Comparison of ENCODE assay signal across 8 cellular contexts in the genomic region with DNA sequence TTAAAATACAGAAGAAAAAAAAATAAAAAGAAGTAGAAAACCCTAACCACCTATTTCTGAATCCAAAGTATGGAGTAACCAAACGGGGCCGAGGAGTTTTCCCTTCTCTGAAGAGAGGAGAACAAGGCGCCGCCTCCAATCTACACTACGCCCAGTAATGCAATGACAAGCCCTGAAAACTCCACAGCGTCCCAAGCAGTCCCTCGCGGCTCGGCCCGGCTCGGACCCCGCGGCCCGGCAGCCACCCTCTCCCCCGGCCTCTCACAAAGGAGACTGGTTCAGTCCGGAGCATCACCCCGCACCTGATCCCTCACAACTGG. TPM values are rescaled to one million over a fixed set of nuclear protein-coding genes. Genes with fewer than 3 reads are reported as not detected.
DNase-seq lines count a peak whose midpoint lies in the region; ATAC-seq and TF ChIP-seq lines count a peak whose summit lies in the region.

No MANE protein-coding gene starts in this region.

- peaks cover 38% of the 10 kb centered on the region for H3K36me3 Mint-ChIP-seq in CD8-positive, alpha-beta T cell

- no peak for DNase-seq in CD8-positive, alpha-beta T cell
- DNase-seq in H4 (ENCODE audit: low spot score) (peak; percentile 6), Peyer's patch (no peak), NCI-H1105 (lab: John Stamatoyannopoulos, UW) (no peak), NCI-H82 treated with DMSO at 0.1 percent for 48 hours (lab: John Stamatoyannopoulos, UW; ENCODE audit: unreplicated experiment) (no peak)

- peaks cover 24% of the 10 kb centered on the region for H3K4me1 ChIP-seq in CD8-positive, alpha-beta T cell (ENCODE audit: insufficient read depth, low read length)
- H3K4me1 ChIP-seq in Peyer's patch = peaks cover 0 to 23% (median 5%) of the 10 kb centered on the region in 4 donors
- H3K4me1 ChIP-seq in esophagus (ENCODE audit: control insufficient read depth in 2 of 2, insufficient read depth in 2 of 2, low read length in 1 of 2) = peaks cover 0 to 2% of the 10 kb centered on the region in 2 donors
- peaks cover 15 to 22% of the 10 kb centered on the region in 2 experiments for H3K4me1 ChIP-seq in neutrophil (ENCODE audit: control insufficient read depth in 1 of 2, insufficient read depth in 1 of 2, low read depth in 1 of 2, low read length in 1 of 2)

- no peaks in the 10 kb centered on the region for H3K27me3 Mint-ChIP-seq in CD8-positive, alpha-beta T cell (ENCODE audit: low read depth)

- H3K4me1 Mint-ChIP-seq in CD8-positive, alpha-beta T cell (ENCODE audit: low read depth) = peaks cover 40% of the 10 kb centered on the region

- CTCF ChIA-PET in CD8-positive, alpha-beta T cell (lab: Charles Lee) = interaction anchor here (0.6 to 2.5 kb wide), 11 partner anchors 9 to 1258 kb away, joined by 3 to 25 read pairs (median 3); partner anchors contain the start of genes RAB2B and TOX4

- intact Hi-C loops in CD8-positive, alpha-beta T cell (cut with DNase I, micrococcal nuclease) = no loop called here

- no peaks in the 10 kb centered on the region for H3K9me3 ChIP-seq in CD8-positive, alpha-beta T cell (ENCODE audit: low read length)
- no peaks in the 10 kb centered on the region for H3K9me3 ChIP-seq in Peyer's patch
- no peaks in the 10 kb centered on the region for H3K9me3 ChIP-seq in esophagus (ENCODE audit: control insufficient read depth in 2 of 2, insufficient read depth in 1 of 2, low read depth in 1 of 2, low read length in 1 of 2)
- H3K9me3 ChIP-seq in neutrophil = no peaks in the 10 kb centered on the region

- peak overlapping the region; percentile 81 for H3K27ac ChIP-seq in CD8-positive, alpha-beta T cell (ENCODE audit: low read depth, low read length)
- peak overlapping the region; percentile 85 to 96 (median 94) for H3K27ac ChIP-seq in Peyer's patch
- H3K27ac ChIP-seq in esophagus (ENCODE audit: low read depth in 2 of 2, low read length in 1 of 2) = peak overlapping the region; percentile 92 to 99
- peak overlapping the region; percentile 91 for H3K27ac ChIP-seq in neutrophil

- peak; percentile 2 for ATAC-seq in CD8-positive, alpha-beta T cell
- ATAC-seq in HG03108 (IDR thresholded peaks at IDR 0.05; ENCODE audit: unreplicated experiment) = no peak

- 1% methylated on average over 17 of the region's 17 CpGs for WGBS in esophagus, 2 donors

- peak overlapping the region; percentile 100 for H3K27ac Mint-ChIP-seq in CD8-positive, alpha-beta T cell

- POLR2A ChIA-PET in CD8-positive, alpha-beta T cell (lab: Charles Lee) = interaction anchor here (0.9 to 3.8 kb wide), 10 partner anchors 10 to 216 kb away, joined by 3 to 79 read pairs (median 4); partner anchors contain the start of genes METTL3, RAB2B and TOX4

- no peaks in the 10 kb centered on the region for H3K36me3 ChIP-seq in CD8-positive, alpha-beta T cell (ENCODE audit: insufficient read depth, low read length)
- H3K36me3 ChIP-seq in Peyer's patch (peaks cover 0 to 14% (median 0%) of the 10 kb centered on the region in 3 donors), esophagus (ENCODE audit: control insufficient read depth in 2 of 2, insufficient read depth in 2 of 2, low read length in 1 of 2) (no peaks in the 10 kb centered on the region), neutrophil (peaks cover 7% of the 10 kb centered on the region)

- no peaks in the 10 kb centered on the region for H3K9me3 Mint-ChIP-seq in CD8-positive, alpha-beta T cell

- peak overlapping the region; percentile 97 for H3K4me3 ChIP-seq in CD8-positive, alpha-beta T cell (ENCODE audit: low read depth, low read length)
- H3K4me3 ChIP-seq in Peyer's patch (peak overlapping the region; percentile 63 to 82 (median 74)), esophagus (ENCODE audit: low read depth in 1 of 2, low read length in 2 of 2) (peak overlapping the region; percentile 74 to 99), neutrophil (ENCODE audit: low read depth in 1 of 2, low read length in 1 of 2) (peak overlapping the region; percentile 89 to 91)

- H3K4me3 Mint-ChIP-seq in CD8-positive, alpha-beta T cell = peak overlapping the region; percentile 100

- TF ChIP-seq CTCF in CD8-positive, alpha-beta T cell (IDR thresholded peaks at IDR 0.05) = no peak
- TF ChIP-seq CTCF in Peyer's patch (IDR thresholded peaks at IDR 0.05) (no peak), neutrophil (IDR thresholded peaks at IDR 0.05) (no peak)

- no peak for TF ChIP-seq POLR2A in Peyer's patch (IDR thresholded peaks at IDR 0.05)

- no peaks in the 10 kb centered on the region for H3K27me3 ChIP-seq in CD8-positive, alpha-beta T cell (ENCODE audit: insufficient read depth, low read length)
- H3K27me3 ChIP-seq in Peyer's patch (no peaks in the 10 kb centered on the region), esophagus (ENCODE audit: control insufficient read depth in 1 of 2, insufficient read depth in 2 of 2, low read length in 2 of 2) (no peaks in the 10 kb centered on the region), neutrophil (no peaks in the 10 kb centered on the region)

RNA-seq across cellular contexts. Expression of gene CHD8, which starts 0.4 kb away (rescaled TPM):
- 100 to 1,000 TPM; 132 to 144 TPM for total RNA-seq in CD8-positive, alpha-beta T cell
- 19.5 and 26.5 TPM in 2 replicates for total RNA-seq in H4 (2014; rRNA removed; shearing (Covaris generic))
- 100 to 1,000 TPM in 1 of 4 donors, 10 to 100 TPM in 3; 46.2 to 112 (median 78.4) TPM for total RNA-seq in Peyer's patch
- 10 to 100 TPM; 22.4 to 27.2 TPM for polyA plus RNA-seq in esophagus

RNA-seq across cellular contexts. Expression of gene RAB2B, which starts 21.2 kb away (rescaled TPM):
- 10 to 100 TPM; 24.0 to 26.6 TPM for total RNA-seq in CD8-positive, alpha-beta T cell
- total RNA-seq in H4 (2014; rRNA removed; shearing (Covaris generic)) = 17.5 and 22.9 TPM in 2 replicates
- total RNA-seq in Peyer's patch = 10 to 100 TPM in 3 of 4 donors, 1 to 10 TPM in 1; 7.4 to 22.4 (median 20.8) TPM
- polyA plus RNA-seq in esophagus = 1 to 10 TPM; 6.8 to 7.0 TPM

RNA-seq across cellular contexts. Expression of gene TOX4, which starts 21.4 kb away (rescaled TPM):
- 100 to 1,000 TPM in 1 of 2 experiments, 10 to 100 TPM in 1; 95.0 to 100 TPM for total RNA-seq in CD8-positive, alpha-beta T cell
- 12.7 and 14.3 TPM in 2 replicates for total RNA-seq in H4 (2014; rRNA removed; shearing (Covaris generic))
- total RNA-seq in Peyer's patch = 10 to 100 TPM; 31.4 to 74.5 (median 61.7) TPM
- polyA plus RNA-seq in esophagus = 10 to 100 TPM; 16.6 to 36.0 TPM

RNA-seq across cellular contexts. Expression of gene METTL3, which starts 55.6 kb away (rescaled TPM):
- 10 to 100 TPM; 23.7 to 26.5 TPM for total RNA-seq in CD8-positive, alpha-beta T cell
- 55.3 and 56.8 TPM in 2 replicates for total RNA-seq in H4 (2014; rRNA removed; shearing (Covaris generic))
- 100 to 1,000 TPM in 1 of 4 donors, 10 to 100 TPM in 3; 32.9 to 130 (median 44.3) TPM for total RNA-seq in Peyer's patch
- 10 to 100 TPM; 26.0 to 34.6 TPM for polyA plus RNA-seq in esophagus
